17 cellular contexts compared by ENCODE assay signal in genomic region chr7:87966271-87966670, GRCh38. TPM values are rescaled to one million over a fixed set of nuclear protein-coding genes. Genes with fewer than 3 reads are reported as not detected.
A peak's percentile ranks its signal among the peaks of the same experiment; 100 is the strongest.
DNase-seq lines count a peak whose midpoint lies in the region; ATAC-seq and TF ChIP-seq lines count a peak whose summit lies in the region.
"Had no signal": no experiment of that assay in that cellular context is flagged by ENCODE, and none has a peak within 500 bp of the region (broad histone marks: within the 10 kb centered on the region; RNA-seq: fewer than 3 reads in every experiment).

No MANE protein-coding gene starts in this region.

- H3K9ac ChIP-seq in SK-N-SH = no peak overlapping the region
- H3K9ac ChIP-seq: BLaER1 treated with 17β-estradiol and CSF1 and Interleukin-3, amounts not matched to agents 10 nM and 100 nM had no signal

- no peaks in the 10 kb centered on the region for H3F3A ChIP-seq in SK-N-SH (replicated peaks; ENCODE audit: insufficient read depth)

- H3K36me3 ChIP-seq in BE2C = no peaks in the 10 kb centered on the region
- H3K36me3 ChIP-seq in SK-N-SH (replicated peaks in 1 of 2; ENCODE audit: control insufficient read depth in 1 of 2, insufficient read depth in 2 of 2, low read length in 1 of 2) = no peaks in the 10 kb centered on the region
- H3K36me3 ChIP-seq in brain microvascular endothelial cell (replicated peaks) = no peaks in the 10 kb centered on the region

- H4K20me1 ChIP-seq in SK-N-SH (ENCODE audit: insufficient read depth) = no peaks in the 10 kb centered on the region
- H4K20me1 ChIP-seq: BLaER1 treated with 17β-estradiol and CSF1 and Interleukin-3, amounts not matched to agents 10 nM and 100 nM had no signal

- H3K4me1 ChIP-seq in BE2C (peaks cover 2% of the 10 kb centered on the region; the same call in 1 of the 2 replicates), SK-N-SH (ENCODE audit: control insufficient read depth in 1 of 2, insufficient read depth in 2 of 2, low read depth in 1 of 2, low read length in 1 of 2) (peaks cover 0 to 14% of the 10 kb centered on the region in 2 experiments; a peak in 2 of 4 replicates)

- POLR2A ChIA-PET in SK-N-SH (lab: Yijun Ruan, JAX) = interaction anchor here (0.8 kb wide), 1 partner anchor 32 kb away, joined by 5 read pairs; the partner anchor contains the start of gene ADAM22

- intact Hi-C loops in sciatic nerve (cut with DNase I) = no loop called here

- no peak for TF ChIP-seq RAD21 in SK-N-SH (IDR thresholded peaks at IDR 0.05; ENCODE audit: low read length)

- no peak for TF ChIP-seq CTCF in BE2C (IDR thresholded peaks at IDR 0.05; ENCODE audit: low read depth, low read length)
- no peak for TF ChIP-seq CTCF in SK-N-SH (IDR thresholded peaks at IDR 0.05)
- no peak for TF ChIP-seq CTCF in brain microvascular endothelial cell (IDR thresholded peaks at IDR 0.05; ENCODE audit: low read depth, low read length, missing control alignments)

- no peak overlapping the region; the same call in 1 of the 2 replicates for H2AFZ ChIP-seq in SK-N-SH (ENCODE audit: low read depth)

- H3K9me3 ChIP-seq in BE2C (no peaks in the 10 kb centered on the region), SK-N-SH (no peaks in the 10 kb centered on the region)

- no peaks in the 10 kb centered on the region for H3K9me2 ChIP-seq in SK-N-SH

- DNase-seq in BE2C (peak; percentile 39), NCI-H2227 (lab: John Stamatoyannopoulos, UW; ENCODE audit: unreplicated experiment) (peak; percentile 6), SK-N-SH (peak; percentile 46), sciatic nerve (ENCODE audit: low spot score) (no peak), brain microvascular endothelial cell (no peak)
- no peak for DNase-seq in activated CD4-positive, alpha-beta T cell treated with anti-CD3 and anti-CD28 coated beads for 4 hours
- DNase-seq: Calu3; CD4-positive, alpha-beta T cell; CD8-positive, alpha-beta memory T cell; DMS53; DMS79 treated with DMSO at 0.1 percent for 48 hours; GF-D8; GOT3; H7; HCEC 1CT had no signal

- no peak for ATAC-seq in sciatic nerve

- CTCF ChIA-PET in SK-N-SH (lab: Yijun Ruan, JAX) = interaction anchor here (0.8 to 1.8 kb wide), 6 partner anchors 17 to 145 kb away, joined by 3 to 7 read pairs (median 3); no protein-coding TSS in a partner anchor

- no peak overlapping the region for H3K4me3 ChIP-seq in BE2C (ENCODE audit: low read depth, low read length)
- no peak overlapping the region for H3K4me3 ChIP-seq in SK-N-SH (ENCODE audit: low read depth in 2 of 2, low read length in 1 of 2)
- H3K4me3 ChIP-seq in brain microvascular endothelial cell (ENCODE audit: low read depth, low read length) = no peak overlapping the region
- H3K4me3 ChIP-seq: BLaER1 treated with 17β-estradiol and CSF1 and Interleukin-3, amounts not matched to agents 10 nM and 100 nM had no signal

- H3K27me3 ChIP-seq in BE2C (no peaks in the 10 kb centered on the region), SK-N-SH (ENCODE audit: insufficient read depth) (no peaks in the 10 kb centered on the region), brain microvascular endothelial cell (replicated peaks) (no peaks in the 10 kb centered on the region)
- H3K27me3 ChIP-seq: BLaER1 treated with 17β-estradiol and CSF1 and Interleukin-3, amounts not matched to agents 10 nM and 100 nM had no signal

- H3K27ac ChIP-seq in SK-N-SH (ENCODE audit: low read depth in 2 of 2, low read length in 1 of 2) (peak overlapping the region in 1 of 2 experiments; percentile 75; a peak in 2 of 4 replicates), brain microvascular endothelial cell (no peak overlapping the region)
- H3K27ac ChIP-seq: 22Rv1; BLaER1 treated with 17β-estradiol and CSF1 and Interleukin-3, amounts not matched to agents 10 nM and 100 nM had no signal

- H3K4me2 ChIP-seq in SK-N-SH = no peak overlapping the region
- H3K4me2 ChIP-seq: BLaER1 treated with 17β-estradiol and CSF1 and Interleukin-3, amounts not matched to agents 10 nM and 100 nM had no signal

- in situ Hi-C loops in brain microvascular endothelial cell (cut with HindIII; ENCODE audit: low pct_ligation_motif_present, low sequenced_read_pairs) = no loop called here

- WGBS in SK-N-SH (ENCODE audit: low lambda C conversion rate) = 26% methylated on average over 2 of the region's 2 CpGs

- no peak; a peak in 1 of 4 replicates for TF ChIP-seq EP300 in SK-N-SH (IDR thresholded peaks at IDR 0.05; ENCODE audit: borderline replicate concordance in 1 of 2, low read depth in 1 of 2, low read length in 1 of 2)

- no peaks in the 10 kb centered on the region for H3K79me2 ChIP-seq in SK-N-SH (ENCODE audit: insufficient read depth)

TF ChIP-seq in SK-N-SH, 30 proteins besides CTCF, POLR2A, EP300 and RAD21:
- TF ChIP-seq TCF12 (IDR thresholded peaks at IDR 0.05) (peak; percentile 7; the same call in 1 of the 2 replicates), SMC3 (IDR thresholded peaks at IDR 0.05; ENCODE audit: low read depth, low read length) (no peak), CHD2 (IDR thresholded peaks at IDR 0.05; ENCODE audit: low read length, partially characterized antibody) (peak; percentile 15), GATA2 (CRISPR knock-in tag; IDR thresholded peaks at IDR 0.05) (peak; percentile 63)

RNA-seq across cellular contexts. Expression of gene ADAM22, which starts 32.2 kb away (rescaled TPM):
- polyA plus RNA-seq in BE2C (2012; ENCODE audit: insufficient read depth, insufficient read length, low read depth) = 13.6 TPM
- 3.0 and 4.8 TPM in 2 replicates for polyA plus RNA-seq in SK-N-SH (2012; rRNA removed)
- polyA plus RNA-seq in SK-N-SH (2012; cell fraction: cytosol; rRNA removed) = 5.2 and 6.7 TPM in 2 replicates
- 4.6 and 7.5 TPM in 2 replicates for polyA plus RNA-seq in SK-N-SH (2012; cell fraction: nucleus; rRNA removed)
- 8.5 TPM for total RNA-seq in sciatic nerve

Comparison
In these comparisons a context has a peak if more than half of its experiments do, and no peak if none do; other contexts are left out.
1. DNase-seq: peak in BE2C (single experiment), NCI-H2227 (single experiment) and SK-N-SH (single experiment); none in sciatic nerve (single experiment), brain microvascular endothelial cell (single experiment) and activated CD4-positive, alpha-beta T cell treated with anti-CD3 and anti-CD28 coated beads for 4 hours (0 of 2).